Comparison of ENCODE assay signal across 18 cellular contexts in the genomic region with DNA sequence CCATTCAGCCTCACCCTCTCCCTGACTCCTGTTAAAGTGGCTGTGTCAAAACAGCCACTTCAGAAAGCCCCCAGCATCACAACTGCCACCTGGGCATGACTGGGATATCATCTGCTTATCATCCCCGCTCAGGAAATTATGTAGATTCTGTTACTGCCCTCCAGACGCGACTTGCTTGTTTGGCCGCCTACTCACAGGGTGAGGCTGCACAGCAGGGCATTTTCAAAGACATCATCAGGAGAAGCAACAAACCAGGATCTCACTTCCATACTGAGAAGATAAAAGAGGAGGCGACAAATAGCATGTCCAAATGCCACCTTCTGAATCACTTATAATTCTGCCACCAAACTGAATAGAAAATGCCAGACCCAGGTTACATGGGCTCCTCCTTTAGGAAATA.
DNase-seq lines count a peak whose midpoint lies in the region; ATAC-seq, FAIRE-seq and TF ChIP-seq lines count a peak whose summit lies in the region.
"Had no signal": no experiment of that assay in that cellular context is flagged by ENCODE, and none has a peak within 500 bp of the region (broad histone marks: within the 10 kb centered on the region; RNA-seq: fewer than 3 reads in every experiment).

No MANE protein-coding gene starts in this region.

- no peaks in the 10 kb centered on the region for H4K20me1 ChIP-seq in HepG2 (ENCODE audit: insufficient read depth, low read length)

- no peak overlapping the region for H2AFZ ChIP-seq in HepG2 (ENCODE audit: low read length)
- H2AFZ ChIP-seq: GM23338 had no signal

- DNase-seq in NCI-H748 (lab: John Stamatoyannopoulos, UW; ENCODE audit: unreplicated experiment) (peak; percentile 42), NCI-H748 treated with DMSO at 0.1 percent for 48 hours (lab: John Stamatoyannopoulos, UW) (no peak), HUDEP-2 (lab: John Stamatoyannopoulos, UW; ENCODE audit: unreplicated experiment in 76 of 76) (peak in 74 of 76 experiments; percentile 63 to 97 (median 81)), NCI-H524 (lab: John Stamatoyannopoulos, UW) (peak; percentile 98), islet precursor cell (peak; percentile 30), dorsolateral prefrontal cortex (no peak), D341Med (ENCODE audit: low spot score) (no peak), HepG2 (ENCODE audit: low spot score) (no peak)
- DNase-seq: CD4-positive, CD25-positive, alpha-beta regulatory T cell; KG1; NCI-H1105 had no signal

- no peak for ATAC-seq in HepG2
- ATAC-seq: GM23338, Right ventricle myocardium inferior had no signal

- no peak overlapping the region for H3K4me2 ChIP-seq in HepG2 (ENCODE audit: low read depth, low read length)
- H3K4me2 ChIP-seq: GM23338 had no signal

- no peak for TF ChIP-seq POLR2A in HepG2 (IDR thresholded peaks at IDR 0.05; ENCODE audit: insufficient read depth in 1 of 2, low read depth in 2 of 2, low read length in 2 of 2)

- in situ Hi-C loops in HepG2 (cut with HindIII; ENCODE audit: extremely low pct_ligation_motif_present, low pct_unique_long_range_greater_than_20kb): no loop called here

- no TSS peak for BruUV-seq in HepG2 (replicated peaks; lab: Mats Ljungman, UMichigan)

- no peak overlapping the region for H3K4me3 ChIP-seq in dorsolateral prefrontal cortex
- H3K4me3 ChIP-seq in HepG2 (replicated peaks in 1 of 3; ENCODE audit: insufficient read depth in 1 of 3, low read depth in 2 of 3, low read length in 3 of 3): no peak overlapping the region
- H3K4me3 ChIP-seq: GM23338, HAP-1, SJSA1 had no signal

- TF ChIP-seq CTCF in dorsolateral prefrontal cortex (IDR thresholded peaks at IDR 0.05 in 54 of 56, conservative IDR thresholded peaks at IDR 0.05 in 2 of 56; ENCODE audit: low read depth in 1 of 56, partially characterized antibody in 56 of 56): no peak
- no peak for TF ChIP-seq CTCF in HepG2 (CRISPR knock-in tag; IDR thresholded peaks at IDR 0.05)

- POLR2A ChIA-PET in HepG2 (lab: Yijun Ruan, JAX): no interaction called here

- H3K27ac ChIP-seq in dorsolateral prefrontal cortex: no peak overlapping the region
- H3K27ac ChIP-seq in HepG2 (ENCODE audit: extremely low read length, insufficient read depth, low read length): no peak overlapping the region
- H3K27ac ChIP-seq: HL-60, SJSA1 had no signal

- no peaks in the 10 kb centered on the region for H3K27me3 ChIP-seq in dorsolateral prefrontal cortex
- peaks cover 0 to 30% of the 10 kb centered on the region in 2 experiments; a peak in 3 of 5 replicates for H3K27me3 ChIP-seq in HepG2 (ENCODE audit: control insufficient read depth in 1 of 2, insufficient read depth in 2 of 2, low read length in 2 of 2)
- H3K27me3 ChIP-seq: SJSA1 had no signal

- 20% methylated on average over 5 of the region's 5 CpGs for WGBS in HepG2 (ENCODE audit: low lambda C conversion rate)

- H3K36me3 ChIP-seq in HepG2 (replicated peaks in 1 of 2; ENCODE audit: control insufficient read depth in 1 of 2, insufficient read depth in 2 of 2, low read length in 2 of 2): no peaks in the 10 kb centered on the region
- H3K36me3 ChIP-seq: HAP-1, SJSA1 had no signal

- TF ChIP-seq EP300 in HepG2 (IDR thresholded peaks at IDR 0.05; ENCODE audit: low read depth in 2 of 2, low read length in 2 of 2) (no peak), HepG2 (CRISPR knock-in tag; IDR thresholded peaks at IDR 0.05; ENCODE audit: borderline replicate concordance) (no peak)

- intact Hi-C loops in dorsolateral prefrontal cortex (cut with DNase I) (no loop called here), HepG2 (cut with micrococcal nuclease; ENCODE audit: unreplicated experiment) (no loop called here)

- H3K79me2 ChIP-seq in HepG2 (ENCODE audit: insufficient read depth, low read length): no peaks in the 10 kb centered on the region

- CTCF ChIA-PET in HepG2 (lab: Yijun Ruan, JAX; ENCODE audit: low intra/inter-chr PET ratio, low total read pairs): no interaction called here

- no peaks in the 10 kb centered on the region for H3K4me1 ChIP-seq in HepG2 (ENCODE audit: insufficient read depth, low read length)
- H3K4me1 ChIP-seq: SJSA1 had no signal

- H3K9me3 ChIP-seq in HepG2 (ENCODE audit: low read length): no peaks in the 10 kb centered on the region
- H3K9me3 ChIP-seq: HAP-1, SJSA1 had no signal

- no peak for TF ChIP-seq RAD21 in HepG2 (CRISPR knock-in tag; IDR thresholded peaks at IDR 0.05)

- FAIRE-seq in HepG2 (lab: Jason Lieb, UNC): no peak
- FAIRE-seq: G401.6, GM18507 had no signal

- no peak overlapping the region for H3K9ac ChIP-seq in HepG2 (ENCODE audit: insufficient read depth, low read depth, low read length)

TF ChIP-seq in HepG2, 621 proteins besides CTCF, POLR2A, EP300 and RAD21:
- TF ChIP-seq MYNN (CRISPR knock-in tag; IDR thresholded peaks at IDR 0.05; ENCODE audit: low read depth): no peak
- no peak for TF ChIP-seq ZNF143 (CRISPR knock-in tag; IDR thresholded peaks at IDR 0.05)
- no peak for TF ChIP-seq ETV5 (CRISPR knock-in tag; IDR thresholded peaks at IDR 0.05; ENCODE audit: borderline replicate concordance)
- TF ChIP-seq EHMT2 (IDR thresholded peaks at IDR 0.05; ENCODE audit: borderline replicate concordance, low read depth, low read length): no peak
- TF ChIP-seq, protein P1, sequence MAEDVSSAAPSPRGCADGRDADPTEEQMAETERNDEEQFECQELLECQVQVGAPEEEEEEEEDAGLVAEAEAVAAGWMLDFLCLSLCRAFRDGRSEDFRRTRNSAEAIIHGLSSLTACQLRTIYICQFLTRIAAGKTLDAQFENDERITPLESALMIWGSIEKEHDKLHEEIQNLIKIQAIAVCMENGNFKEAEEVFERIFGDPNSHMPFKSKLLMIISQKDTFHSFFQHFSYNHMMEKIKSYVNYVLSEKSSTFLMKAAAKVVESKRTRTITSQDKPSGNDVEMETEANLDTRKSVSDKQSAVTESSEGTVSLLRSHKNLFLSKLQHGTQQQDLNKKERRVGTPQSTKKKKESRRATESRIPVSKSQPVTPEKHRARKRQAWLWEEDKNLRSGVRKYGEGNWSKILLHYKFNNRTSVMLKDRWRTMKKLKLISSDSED (CRISPR knock-in tag; IDR thresholded peaks at IDR 0.05): no peak
- no peak for TF ChIP-seq SRY (CRISPR knock-in tag; IDR thresholded peaks at IDR 0.05)
- no peak for TF ChIP-seq GABPB1 (CRISPR knock-in tag; IDR thresholded peaks at IDR 0.05)
- TF ChIP-seq FOSL1 (CRISPR knock-in tag; IDR thresholded peaks at IDR 0.05; ENCODE audit: borderline replicate concordance): no peak
- no peak for TF ChIP-seq HHEX (CRISPR knock-in tag; IDR thresholded peaks at IDR 0.05)
- TF ChIP-seq AGO1 (IDR thresholded peaks at IDR 0.05; ENCODE audit: low read depth, low read length, poor library complexity, severe bottlenecking): no peak

Comparison
In these comparisons a context has a peak if more than half of its experiments do, and no peak if none do; other contexts are left out.
1. DNase-seq: peak in NCI-H748 (single experiment), HUDEP-2 (74 of 76), NCI-H524 (2 of 2) and islet precursor cell (single experiment); none in NCI-H748 treated with DMSO at 0.1 percent for 48 hours (single experiment), dorsolateral prefrontal cortex (0 of 10), D341Med (single experiment) and HepG2 (single experiment).